In the genomic region with DNA sequence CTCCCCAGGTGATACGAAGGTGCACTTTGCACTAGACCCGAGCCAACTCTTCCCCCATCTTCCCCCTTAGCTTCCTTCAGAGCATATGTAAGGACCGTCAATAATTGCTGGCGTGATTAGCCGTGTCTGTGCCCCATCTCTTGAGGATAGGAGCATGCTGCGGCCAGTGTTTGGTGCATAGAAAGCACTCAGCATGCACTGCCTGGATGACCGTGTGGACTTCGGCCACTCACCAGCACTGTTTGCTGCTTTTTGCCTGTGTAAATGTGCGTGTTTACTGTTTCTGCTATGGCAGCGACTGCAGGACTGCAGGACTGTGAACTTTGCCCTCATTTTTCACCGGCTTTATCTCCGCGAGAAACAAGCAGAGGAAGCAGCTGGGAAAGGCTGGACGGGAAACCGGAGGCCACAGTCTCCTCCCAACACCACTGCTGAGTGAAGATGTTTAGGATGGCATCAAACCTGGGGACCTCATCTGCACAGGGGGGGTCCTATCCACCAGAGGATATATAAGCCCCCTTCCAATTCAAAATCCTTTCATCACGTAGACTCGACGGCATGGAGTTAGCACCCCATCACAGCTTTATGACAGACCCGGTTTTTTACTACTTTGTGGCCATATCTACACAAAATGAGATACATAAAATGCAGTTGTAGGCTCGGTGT, we compare ENCODE assay signal across 1 cellular context.
A peak's percentile ranks its signal among the peaks of the same experiment; 100 is the strongest.
TF ChIP-seq lines count a peak whose summit lies in the region.

No MANE protein-coding gene starts in this region.

TF ChIP-seq in HepG2, 621 proteins besides CTCF, POLR2A, EP300 and RAD21 (continued from another document and continues in another):
- TF ChIP-seq, protein P1, sequence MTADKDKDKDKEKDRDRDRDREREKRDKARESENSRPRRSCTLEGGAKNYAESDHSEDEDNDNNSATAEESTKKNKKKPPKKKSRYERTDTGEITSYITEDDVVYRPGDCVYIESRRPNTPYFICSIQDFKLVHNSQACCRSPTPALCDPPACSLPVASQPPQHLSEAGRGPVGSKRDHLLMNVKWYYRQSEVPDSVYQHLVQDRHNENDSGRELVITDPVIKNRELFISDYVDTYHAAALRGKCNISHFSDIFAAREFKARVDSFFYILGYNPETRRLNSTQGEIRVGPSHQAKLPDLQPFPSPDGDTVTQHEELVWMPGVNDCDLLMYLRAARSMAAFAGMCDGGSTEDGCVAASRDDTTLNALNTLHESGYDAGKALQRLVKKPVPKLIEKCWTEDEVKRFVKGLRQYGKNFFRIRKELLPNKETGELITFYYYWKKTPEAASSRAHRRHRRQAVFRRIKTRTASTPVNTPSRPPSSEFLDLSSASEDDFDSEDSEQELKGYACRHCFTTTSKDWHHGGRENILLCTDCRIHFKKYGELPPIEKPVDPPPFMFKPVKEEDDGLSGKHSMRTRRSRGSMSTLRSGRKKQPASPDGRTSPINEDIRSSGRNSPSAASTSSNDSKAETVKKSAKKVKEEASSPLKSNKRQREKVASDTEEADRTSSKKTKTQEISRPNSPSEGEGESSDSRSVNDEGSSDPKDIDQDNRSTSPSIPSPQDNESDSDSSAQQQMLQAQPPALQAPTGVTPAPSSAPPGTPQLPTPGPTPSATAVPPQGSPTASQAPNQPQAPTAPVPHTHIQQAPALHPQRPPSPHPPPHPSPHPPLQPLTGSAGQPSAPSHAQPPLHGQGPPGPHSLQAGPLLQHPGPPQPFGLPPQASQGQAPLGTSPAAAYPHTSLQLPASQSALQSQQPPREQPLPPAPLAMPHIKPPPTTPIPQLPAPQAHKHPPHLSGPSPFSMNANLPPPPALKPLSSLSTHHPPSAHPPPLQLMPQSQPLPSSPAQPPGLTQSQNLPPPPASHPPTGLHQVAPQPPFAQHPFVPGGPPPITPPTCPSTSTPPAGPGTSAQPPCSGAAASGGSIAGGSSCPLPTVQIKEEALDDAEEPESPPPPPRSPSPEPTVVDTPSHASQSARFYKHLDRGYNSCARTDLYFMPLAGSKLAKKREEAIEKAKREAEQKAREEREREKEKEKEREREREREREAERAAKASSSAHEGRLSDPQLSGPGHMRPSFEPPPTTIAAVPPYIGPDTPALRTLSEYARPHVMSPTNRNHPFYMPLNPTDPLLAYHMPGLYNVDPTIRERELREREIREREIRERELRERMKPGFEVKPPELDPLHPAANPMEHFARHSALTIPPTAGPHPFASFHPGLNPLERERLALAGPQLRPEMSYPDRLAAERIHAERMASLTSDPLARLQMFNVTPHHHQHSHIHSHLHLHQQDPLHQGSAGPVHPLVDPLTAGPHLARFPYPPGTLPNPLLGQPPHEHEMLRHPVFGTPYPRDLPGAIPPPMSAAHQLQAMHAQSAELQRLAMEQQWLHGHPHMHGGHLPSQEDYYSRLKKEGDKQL (CRISPR knock-in tag; IDR thresholded peaks at IDR 0.05; ENCODE audit: low read depth): peak; percentile 97
- TF ChIP-seq CCDC6 (CRISPR knock-in tag; IDR thresholded peaks at IDR 0.05) (peak; percentile 99), ZNF138 (CRISPR knock-in tag; IDR thresholded peaks at IDR 0.05; ENCODE audit: low read depth) (peak; percentile 86; the same call in 1 of the 2 replicates), THYN1 (CRISPR knock-in tag; IDR thresholded peaks at IDR 0.05; ENCODE audit: borderline replicate concordance, low read depth) (no peak), ISL2 (CRISPR knock-in tag; IDR thresholded peaks at IDR 0.05) (peak; percentile 97), GATAD2A (CRISPR knock-in tag; IDR thresholded peaks at IDR 0.05) (peak; percentile 100), PAF1 (CRISPR knock-in tag; IDR thresholded peaks at IDR 0.05) (no peak), ATF1 (CRISPR knock-in tag; IDR thresholded peaks at IDR 0.05) (peak; percentile 77), NFIB (CRISPR knock-in tag; IDR thresholded peaks at IDR 0.05; ENCODE audit: borderline replicate concordance) (no peak), ZNF496 (CRISPR knock-in tag; IDR thresholded peaks at IDR 0.05; ENCODE audit: insufficient replicate concordance) (no peak), MTF2 (CRISPR knock-in tag; IDR thresholded peaks at IDR 0.05; ENCODE audit: borderline replicate concordance) (no peak; the same call in 1 of the 2 replicates), ZMAT3 (CRISPR knock-in tag; conservative IDR thresholded peaks at IDR 0.05) (peak; percentile 100), NFATC3 (CRISPR knock-in tag; IDR thresholded peaks at IDR 0.05) (0 out of 2 replicates have a peak, but pooled peaks have one; percentile 41), ZNF567 (CRISPR knock-in tag; IDR thresholded peaks at IDR 0.05; ENCODE audit: borderline replicate concordance) (peak; percentile 93), FOSL1 (CRISPR knock-in tag; IDR thresholded peaks at IDR 0.05; ENCODE audit: borderline replicate concordance) (no peak; the same call in 1 of the 2 replicates), TBX2 (CRISPR knock-in tag; IDR thresholded peaks at IDR 0.05; ENCODE audit: borderline replicate concordance) (peak; percentile 100), FLYWCH1 (CRISPR knock-in tag; IDR thresholded peaks at IDR 0.05) (no peak), ZNF83 (CRISPR knock-in tag; IDR thresholded peaks at IDR 0.05; ENCODE audit: borderline replicate concordance) (peak; percentile 79; the same call in 1 of the 2 replicates), YEATS2 (CRISPR knock-in tag; IDR thresholded peaks at IDR 0.05; ENCODE audit: borderline replicate concordance) (peak; percentile 80), ZNF713 (CRISPR knock-in tag; IDR thresholded peaks at IDR 0.05) (0 out of 2 replicates have a peak, but pooled peaks have one; percentile 86), AGO1 (IDR thresholded peaks at IDR 0.05; ENCODE audit: low read depth, low read length, poor library complexity, severe bottlenecking) (no peak), ZNF543 (CRISPR knock-in tag; IDR thresholded peaks at IDR 0.05) (peak; percentile 98), ZNF775 (CRISPR knock-in tag; IDR thresholded peaks at IDR 0.05; ENCODE audit: borderline replicate concordance) (no peak), ZNF720 (CRISPR knock-in tag; IDR thresholded peaks at IDR 0.05) (no peak), SP4 (CRISPR knock-in tag; IDR thresholded peaks at IDR 0.05) (peak; percentile 82), NFYC (CRISPR knock-in tag; IDR thresholded peaks at IDR 0.05) (peak; percentile 56; the same call in 1 of the 2 replicates), ZNF737 (CRISPR knock-in tag; IDR thresholded peaks at IDR 0.05; ENCODE audit: borderline replicate concordance) (no peak), CAMTA2 (CRISPR knock-in tag; IDR thresholded peaks at IDR 0.05; ENCODE audit: borderline replicate concordance) (no peak), ZNF749 (CRISPR knock-in tag; IDR thresholded peaks at IDR 0.05; ENCODE audit: borderline replicate concordance) (peak; percentile 97; the same call in 1 of the 2 replicates), ATF7 (IDR thresholded peaks at IDR 0.05) (no peak), ATF7 (CRISPR knock-in tag; IDR thresholded peaks at IDR 0.05) (peak; percentile 94), ZNF557 (CRISPR knock-in tag; IDR thresholded peaks at IDR 0.05) (peak; percentile 94)
- TF ChIP-seq, protein P2, sequence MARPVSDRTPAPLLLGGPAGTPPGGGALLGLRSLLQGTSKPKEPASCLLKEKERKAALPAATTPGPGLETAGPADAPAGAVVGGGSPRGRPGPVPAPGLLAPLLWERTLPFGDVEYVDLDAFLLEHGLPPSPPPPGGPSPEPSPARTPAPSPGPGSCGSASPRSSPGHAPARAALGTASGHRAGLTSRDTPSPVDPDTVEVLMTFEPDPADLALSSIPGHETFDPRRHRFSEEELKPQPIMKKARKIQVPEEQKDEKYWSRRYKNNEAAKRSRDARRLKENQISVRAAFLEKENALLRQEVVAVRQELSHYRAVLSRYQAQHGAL (CRISPR knock-in tag; IDR thresholded peaks at IDR 0.05; ENCODE audit: not compliant biosample characterization): no peak
- TF ChIP-seq, protein P3, sequence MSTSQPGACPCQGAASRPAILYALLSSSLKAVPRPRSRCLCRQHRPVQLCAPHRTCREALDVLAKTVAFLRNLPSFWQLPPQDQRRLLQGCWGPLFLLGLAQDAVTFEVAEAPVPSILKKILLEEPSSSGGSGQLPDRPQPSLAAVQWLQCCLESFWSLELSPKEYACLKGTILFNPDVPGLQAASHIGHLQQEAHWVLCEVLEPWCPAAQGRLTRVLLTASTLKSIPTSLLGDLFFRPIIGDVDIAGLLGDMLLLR (CRISPR knock-in tag; IDR thresholded peaks at IDR 0.05): peak; percentile 86
- TF ChIP-seq, protein P4, sequence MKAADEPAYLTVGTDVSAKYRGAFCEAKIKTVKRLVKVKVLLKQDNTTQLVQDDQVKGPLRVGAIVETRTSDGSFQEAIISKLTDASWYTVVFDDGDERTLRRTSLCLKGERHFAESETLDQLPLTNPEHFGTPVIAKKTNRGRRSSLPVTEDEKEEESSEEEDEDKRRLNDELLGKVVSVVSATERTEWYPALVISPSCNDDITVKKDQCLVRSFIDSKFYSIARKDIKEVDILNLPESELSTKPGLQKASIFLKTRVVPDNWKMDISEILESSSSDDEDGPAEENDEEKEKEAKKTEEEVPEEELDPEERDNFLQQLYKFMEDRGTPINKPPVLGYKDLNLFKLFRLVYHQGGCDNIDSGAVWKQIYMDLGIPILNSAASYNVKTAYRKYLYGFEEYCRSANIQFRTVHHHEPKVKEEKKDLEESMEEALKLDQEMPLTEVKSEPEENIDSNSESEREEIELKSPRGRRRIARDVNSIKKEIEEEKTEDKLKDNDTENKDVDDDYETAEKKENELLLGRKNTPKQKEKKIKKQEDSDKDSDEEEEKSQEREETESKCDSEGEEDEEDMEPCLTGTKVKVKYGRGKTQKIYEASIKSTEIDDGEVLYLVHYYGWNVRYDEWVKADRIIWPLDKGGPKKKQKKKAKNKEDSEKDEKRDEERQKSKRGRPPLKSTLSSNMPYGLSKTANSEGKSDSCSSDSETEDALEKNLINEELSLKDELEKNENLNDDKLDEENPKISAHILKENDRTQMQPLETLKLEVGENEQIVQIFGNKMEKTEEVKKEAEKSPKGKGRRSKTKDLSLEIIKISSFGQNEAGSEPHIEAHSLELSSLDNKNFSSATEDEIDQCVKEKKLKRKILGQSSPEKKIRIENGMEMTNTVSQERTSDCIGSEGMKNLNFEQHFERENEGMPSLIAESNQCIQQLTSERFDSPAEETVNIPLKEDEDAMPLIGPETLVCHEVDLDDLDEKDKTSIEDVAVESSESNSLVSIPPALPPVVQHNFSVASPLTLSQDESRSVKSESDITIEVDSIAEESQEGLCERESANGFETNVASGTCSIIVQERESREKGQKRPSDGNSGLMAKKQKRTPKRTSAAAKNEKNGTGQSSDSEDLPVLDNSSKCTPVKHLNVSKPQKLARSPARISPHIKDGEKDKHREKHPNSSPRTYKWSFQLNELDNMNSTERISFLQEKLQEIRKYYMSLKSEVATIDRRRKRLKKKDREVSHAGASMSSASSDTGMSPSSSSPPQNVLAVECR (CRISPR knock-in tag; IDR thresholded peaks at IDR 0.05; ENCODE audit: borderline replicate concordance): peak; percentile 95; the same call in 1 of the 2 replicates
- TF ChIP-seq, protein P5, sequence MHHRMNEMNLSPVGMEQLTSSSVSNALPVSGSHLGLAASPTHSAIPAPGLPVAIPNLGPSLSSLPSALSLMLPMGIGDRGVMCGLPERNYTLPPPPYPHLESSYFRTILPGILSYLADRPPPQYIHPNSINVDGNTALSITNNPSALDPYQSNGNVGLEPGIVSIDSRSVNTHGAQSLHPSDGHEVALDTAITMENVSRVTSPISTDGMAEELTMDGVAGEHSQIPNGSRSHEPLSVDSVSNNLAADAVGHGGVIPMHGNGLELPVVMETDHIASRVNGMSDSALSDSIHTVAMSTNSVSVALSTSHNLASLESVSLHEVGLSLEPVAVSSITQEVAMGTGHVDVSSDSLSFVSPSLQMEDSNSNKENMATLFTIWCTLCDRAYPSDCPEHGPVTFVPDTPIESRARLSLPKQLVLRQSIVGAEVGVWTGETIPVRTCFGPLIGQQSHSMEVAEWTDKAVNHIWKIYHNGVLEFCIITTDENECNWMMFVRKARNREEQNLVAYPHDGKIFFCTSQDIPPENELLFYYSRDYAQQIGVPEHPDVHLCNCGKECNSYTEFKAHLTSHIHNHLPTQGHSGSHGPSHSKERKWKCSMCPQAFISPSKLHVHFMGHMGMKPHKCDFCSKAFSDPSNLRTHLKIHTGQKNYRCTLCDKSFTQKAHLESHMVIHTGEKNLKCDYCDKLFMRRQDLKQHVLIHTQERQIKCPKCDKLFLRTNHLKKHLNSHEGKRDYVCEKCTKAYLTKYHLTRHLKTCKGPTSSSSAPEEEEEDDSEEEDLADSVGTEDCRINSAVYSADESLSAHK (CRISPR knock-in tag; IDR thresholded peaks at IDR 0.05; ENCODE audit: borderline replicate concordance): peak; percentile 86; the same call in 1 of the 2 replicates
- TF ChIP-seq, protein P6, sequence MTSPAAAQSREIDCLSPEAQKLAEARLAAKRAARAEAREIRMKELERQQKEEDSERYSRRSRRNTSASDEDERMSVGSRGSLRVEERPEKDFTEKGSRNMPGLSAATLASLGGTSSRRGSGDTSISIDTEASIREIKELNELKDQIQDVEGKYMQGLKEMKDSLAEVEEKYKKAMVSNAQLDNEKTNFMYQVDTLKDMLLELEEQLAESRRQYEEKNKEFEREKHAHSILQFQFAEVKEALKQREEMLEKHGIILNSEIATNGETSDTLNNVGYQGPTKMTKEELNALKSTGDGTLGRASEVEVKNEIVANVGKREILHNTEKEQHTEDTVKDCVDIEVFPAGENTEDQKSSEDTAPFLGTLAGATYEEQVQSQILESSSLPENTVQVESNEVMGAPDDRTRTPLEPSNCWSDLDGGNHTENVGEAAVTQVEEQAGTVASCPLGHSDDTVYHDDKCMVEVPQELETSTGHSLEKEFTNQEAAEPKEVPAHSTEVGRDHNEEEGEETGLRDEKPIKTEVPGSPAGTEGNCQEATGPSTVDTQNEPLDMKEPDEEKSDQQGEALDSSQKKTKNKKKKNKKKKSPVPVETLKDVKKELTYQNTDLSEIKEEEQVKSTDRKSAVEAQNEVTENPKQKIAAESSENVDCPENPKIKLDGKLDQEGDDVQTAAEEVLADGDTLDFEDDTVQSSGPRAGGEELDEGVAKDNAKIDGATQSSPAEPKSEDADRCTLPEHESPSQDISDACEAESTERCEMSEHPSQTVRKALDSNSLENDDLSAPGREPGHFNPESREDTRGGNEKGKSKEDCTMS (CRISPR knock-in tag; conservative IDR thresholded peaks at IDR 0.05): no peak
- TF ChIP-seq, protein P7, sequence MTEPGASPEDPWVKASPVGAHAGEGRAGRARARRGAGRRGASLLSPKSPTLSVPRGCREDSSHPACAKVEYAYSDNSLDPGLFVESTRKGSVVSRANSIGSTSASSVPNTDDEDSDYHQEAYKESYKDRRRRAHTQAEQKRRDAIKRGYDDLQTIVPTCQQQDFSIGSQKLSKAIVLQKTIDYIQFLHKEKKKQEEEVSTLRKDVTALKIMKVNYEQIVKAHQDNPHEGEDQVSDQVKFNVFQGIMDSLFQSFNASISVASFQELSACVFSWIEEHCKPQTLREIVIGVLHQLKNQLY (CRISPR knock-in tag; IDR thresholded peaks at IDR 0.05): peak; percentile 100
- TF ChIP-seq, protein P8, sequence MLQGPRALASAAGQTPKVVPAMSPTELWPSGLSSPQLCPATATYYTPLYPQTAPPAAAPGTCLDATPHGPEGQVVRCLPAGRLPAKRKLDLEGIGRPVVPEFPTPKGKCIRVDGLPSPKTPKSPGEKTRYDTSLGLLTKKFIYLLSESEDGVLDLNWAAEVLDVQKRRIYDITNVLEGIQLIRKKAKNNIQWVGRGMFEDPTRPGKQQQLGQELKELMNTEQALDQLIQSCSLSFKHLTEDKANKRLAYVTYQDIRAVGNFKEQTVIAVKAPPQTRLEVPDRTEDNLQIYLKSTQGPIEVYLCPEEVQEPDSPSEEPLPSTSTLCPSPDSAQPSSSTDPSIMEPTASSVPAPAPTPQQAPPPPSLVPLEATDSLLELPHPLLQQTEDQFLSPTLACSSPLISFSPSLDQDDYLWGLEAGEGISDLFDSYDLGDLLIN (CRISPR knock-in tag; IDR thresholded peaks at IDR 0.05; ENCODE audit: borderline replicate concordance): peak; percentile 82; the same call in 1 of the 2 replicates
